Comparison of ENCODE assay signal across 12 cellular contexts in the genomic region with DNA sequence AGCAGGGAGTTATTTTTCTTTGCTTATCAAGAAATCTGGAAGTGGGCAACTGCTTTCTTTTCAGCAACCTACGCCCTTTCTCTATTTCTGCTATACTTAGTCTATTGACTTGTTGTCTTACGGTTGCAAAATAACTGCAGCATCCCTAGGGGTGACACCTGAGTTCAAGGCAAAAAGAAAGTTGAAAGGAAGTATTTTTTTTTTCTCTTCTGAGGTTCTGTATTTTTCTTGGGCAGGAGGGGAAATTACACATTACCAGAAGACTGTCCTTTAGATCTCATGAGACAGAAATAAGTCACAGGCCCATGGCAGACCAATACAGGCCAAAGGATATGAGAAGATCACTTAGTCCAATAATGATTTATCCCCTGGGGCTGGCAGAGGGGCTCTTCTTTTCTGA.
DNase-seq lines count a peak whose midpoint lies in the region; ATAC-seq and TF ChIP-seq lines count a peak whose summit lies in the region.
"Had no signal": no experiment of that assay in that cellular context is flagged by ENCODE, and none has a peak within 500 bp of the region (broad histone marks: within the 10 kb centered on the region; RNA-seq: fewer than 3 reads in every experiment).

No MANE protein-coding gene starts in this region.

- H3K4me1 Mint-ChIP-seq in CD8-positive, alpha-beta T cell (ENCODE audit: low read depth) = peaks cover 37% of the 10 kb centered on the region
- H3K4me1 Mint-ChIP-seq in T-helper 2 cell treated with Interferon-gamma antibody and Interleukin-4, amounts not matched to agents 5 μg/mL and 100 μg/mL, for 36 hours (ENCODE audit: low read depth) = peaks cover 61% of the 10 kb centered on the region

- peaks cover 19% of the 10 kb centered on the region for H3K4me1 ChIP-seq in CD8-positive, alpha-beta T cell (ENCODE audit: insufficient read depth, low read length)

- H3K36me3 ChIP-seq in CD8-positive, alpha-beta T cell (ENCODE audit: insufficient read depth, low read length) = no peaks in the 10 kb centered on the region
- H3K36me3 ChIP-seq: spleen had no signal

- no peak for DNase-seq in CD8-positive, alpha-beta T cell
- DNase-seq in T-helper 2 cell treated with Interferon-gamma antibody and Interleukin-4, amounts not matched to agents 5 μg/mL and 100 μg/mL, for 36 hours (ENCODE audit: low spot score) = peak; percentile 4
- DNase-seq in COR-L47 (lab: John Stamatoyannopoulos, UW) = no peak
- DNase-seq in NCI-H128 (lab: John Stamatoyannopoulos, UW; ENCODE audit: unreplicated experiment) = no peak
- no peak for DNase-seq in 8988T
- no peak for DNase-seq in HEK293T (ENCODE audit: extremely low spot score)
- DNase-seq: kidney; NCI-H187 treated with DMSO at 0.1 percent for 48 hours; spleen; stimulated activated CD8-positive, alpha-beta memory T cell treated with anti-CD3 and anti-CD28 coated beads, Interleukin-4, amount 100 ng/mL, for 48 hours had no signal

- no peak for ATAC-seq in CD8-positive, alpha-beta T cell
- ATAC-seq in GM19035 (IDR thresholded peaks at IDR 0.05; ENCODE audit: unreplicated experiment) (peak; percentile 55), HG02938 (IDR thresholded peaks at IDR 0.05; ENCODE audit: unreplicated experiment) (peak; percentile 62)

- no peak overlapping the region for H3K27ac ChIP-seq in CD8-positive, alpha-beta T cell (ENCODE audit: low read depth, low read length)
- H3K27ac ChIP-seq: spleen had no signal

- H3K27ac Mint-ChIP-seq in CD8-positive, alpha-beta T cell = peak overlapping the region; percentile 70
- H3K27ac Mint-ChIP-seq in T-helper 2 cell treated with Interferon-gamma antibody and Interleukin-4, amounts not matched to agents 5 μg/mL and 100 μg/mL, for 36 hours = peak overlapping the region; percentile 93

- TF ChIP-seq CTCF in CD8-positive, alpha-beta T cell (IDR thresholded peaks at IDR 0.05) = no peak

- CTCF ChIA-PET in CD8-positive, alpha-beta T cell (lab: Charles Lee) = no interaction called here
- CTCF ChIA-PET in HEK293T (lab: Yijun Ruan, JAX) = no interaction called here

- H3K9me3 Mint-ChIP-seq in CD8-positive, alpha-beta T cell = peaks cover 3% of the 10 kb centered on the region
- peaks cover 20% of the 10 kb centered on the region for H3K9me3 Mint-ChIP-seq in T-helper 2 cell treated with Interferon-gamma antibody and Interleukin-4, amounts not matched to agents 5 μg/mL and 100 μg/mL, for 36 hours

- no peak overlapping the region for H3K4me3 ChIP-seq in CD8-positive, alpha-beta T cell (ENCODE audit: low read depth, low read length)
- H3K4me3 ChIP-seq: spleen had no signal

- POLR2A ChIA-PET in CD8-positive, alpha-beta T cell (lab: Charles Lee) = no interaction called here
- POLR2A ChIA-PET in HEK293T (lab: Yijun Ruan, JAX) = no interaction called here

- intact Hi-C loops in CD8-positive, alpha-beta T cell (cut with DNase I, micrococcal nuclease) = no loop called here

- H3K4me3 Mint-ChIP-seq in CD8-positive, alpha-beta T cell = peak overlapping the region; percentile 39
- H3K4me3 Mint-ChIP-seq in T-helper 2 cell treated with Interferon-gamma antibody and Interleukin-4, amounts not matched to agents 5 μg/mL and 100 μg/mL, for 36 hours = peak overlapping the region; percentile 65

- no peaks in the 10 kb centered on the region for H3K27me3 Mint-ChIP-seq in CD8-positive, alpha-beta T cell (ENCODE audit: low read depth)
- no peaks in the 10 kb centered on the region for H3K27me3 Mint-ChIP-seq in T-helper 2 cell treated with Interferon-gamma antibody and Interleukin-4, amounts not matched to agents 5 μg/mL and 100 μg/mL, for 36 hours (ENCODE audit: low read depth)

- H3K36me3 Mint-ChIP-seq in CD8-positive, alpha-beta T cell = no peaks in the 10 kb centered on the region
- H3K36me3 Mint-ChIP-seq in T-helper 2 cell treated with Interferon-gamma antibody and Interleukin-4, amounts not matched to agents 5 μg/mL and 100 μg/mL, for 36 hours (ENCODE audit: low read depth) = peaks cover 8% of the 10 kb centered on the region

- H3K27me3 ChIP-seq in CD8-positive, alpha-beta T cell (ENCODE audit: insufficient read depth, low read length) = no peaks in the 10 kb centered on the region
- H3K27me3 ChIP-seq: spleen had no signal

- no peaks in the 10 kb centered on the region for H3K9me3 ChIP-seq in CD8-positive, alpha-beta T cell (ENCODE audit: low read length)
- H3K9me3 ChIP-seq: spleen had no signal

TF ChIP-seq in HEK293T, 16 proteins besides CTCF, POLR2A, EP300 and RAD21:
- TF ChIP-seq, protein P1, sequence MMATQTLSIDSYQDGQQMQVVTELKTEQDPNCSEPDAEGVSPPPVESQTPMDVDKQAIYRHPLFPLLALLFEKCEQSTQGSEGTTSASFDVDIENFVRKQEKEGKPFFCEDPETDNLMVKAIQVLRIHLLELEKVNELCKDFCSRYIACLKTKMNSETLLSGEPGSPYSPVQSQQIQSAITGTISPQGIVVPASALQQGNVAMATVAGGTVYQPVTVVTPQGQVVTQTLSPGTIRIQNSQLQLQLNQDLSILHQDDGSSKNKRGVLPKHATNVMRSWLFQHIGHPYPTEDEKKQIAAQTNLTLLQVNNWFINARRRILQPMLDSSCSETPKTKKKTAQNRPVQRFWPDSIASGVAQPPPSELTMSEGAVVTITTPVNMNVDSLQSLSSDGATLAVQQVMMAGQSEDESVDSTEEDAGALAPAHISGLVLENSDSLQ (IDR thresholded peaks at IDR 0.05) = no peak
- TF ChIP-seq FOXM1 (IDR thresholded peaks at IDR 0.05; ENCODE audit: borderline replicate concordance) (no peak), NFRKB (IDR thresholded peaks at IDR 0.05) (no peak), TARDBP (IDR thresholded peaks at IDR 0.05) (no peak), SP1 (IDR thresholded peaks at IDR 0.05) (no peak), BHLHE40 (IDR thresholded peaks at IDR 0.05; ENCODE audit: borderline replicate concordance) (no peak), CTBP1 (IDR thresholded peaks at IDR 0.05; ENCODE audit: borderline replicate concordance) (no peak), FOXK2 (IDR thresholded peaks at IDR 0.05) (no peak), SUZ12 (IDR thresholded peaks at IDR 0.05) (no peak), FOXA1 (IDR thresholded peaks at IDR 0.05) (no peak), L3MBTL2 (conservative IDR thresholded peaks at IDR 0.05) (no peak), ZNF384 (IDR thresholded peaks at IDR 0.05) (no peak), ELF4 (IDR thresholded peaks at IDR 0.05) (no peak), HDGF (IDR thresholded peaks at IDR 0.05; ENCODE audit: borderline replicate concordance) (no peak), LEF1 (IDR thresholded peaks at IDR 0.05; ENCODE audit: borderline replicate concordance) (no peak), ARNT (IDR thresholded peaks at IDR 0.05) (no peak)
